ENCODE assay signal across 9 cellular contexts in the genomic region with DNA sequence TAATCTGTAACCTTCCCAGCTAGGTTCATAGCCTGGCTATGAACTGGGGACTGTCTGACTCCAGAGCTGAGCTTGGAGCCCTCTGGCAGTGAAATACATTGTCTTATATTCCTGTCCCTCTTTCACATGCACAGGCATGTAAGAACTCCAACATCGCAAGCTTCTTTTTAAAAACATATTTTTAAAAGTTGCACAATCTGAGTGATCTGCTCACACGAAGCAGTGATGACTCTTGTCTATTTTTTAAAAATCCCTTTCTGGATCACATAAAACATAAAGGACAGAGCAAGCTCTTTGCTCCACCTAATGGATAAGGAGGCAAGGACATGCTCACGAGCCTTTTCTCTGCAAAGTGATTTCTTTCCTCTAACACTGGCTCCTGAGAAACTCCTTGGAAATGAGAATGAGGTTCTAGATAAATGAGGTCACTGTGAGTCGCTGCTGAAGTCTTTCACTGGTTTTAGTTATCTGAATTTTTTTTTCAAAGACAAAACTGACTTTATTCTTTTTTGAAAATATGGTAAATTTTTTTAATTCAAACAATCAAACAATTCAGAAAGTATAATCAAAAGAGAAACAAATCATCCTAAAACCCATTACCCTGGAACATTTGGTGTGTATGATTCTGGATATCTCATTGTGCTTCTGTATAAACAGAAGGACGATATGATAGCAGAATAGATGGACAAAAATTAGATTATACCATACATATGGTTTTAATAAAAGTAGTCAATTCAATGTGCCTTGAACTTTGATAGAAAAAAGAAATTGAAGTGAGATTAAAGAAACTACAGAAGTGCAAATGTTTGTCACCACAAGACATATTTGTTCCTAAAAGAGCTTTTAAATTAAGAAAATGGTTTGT. TPM values are rescaled to one million over a fixed set of nuclear protein-coding genes. Genes with fewer than 3 reads are reported as not detected.
DNase-seq lines count a peak whose midpoint lies in the region; ATAC-seq, FAIRE-seq and TF ChIP-seq lines count a peak whose summit lies in the region.
"Had no signal": no experiment of that assay in that cellular context is flagged by ENCODE, and none has a peak within 500 bp of the region (broad histone marks: within the 10 kb centered on the region; RNA-seq: fewer than 3 reads in every experiment).

No MANE protein-coding gene starts in this region.

- peak; percentile 63 for TF ChIP-seq CTCF in AG09319 (IDR thresholded peaks at IDR 0.05; ENCODE audit: low read depth, low read length)
- TF ChIP-seq CTCF in type B pancreatic cell (conservative IDR thresholded peaks at IDR 0.05): peak; percentile 75
- TF ChIP-seq CTCF in tibial artery (IDR thresholded peaks at IDR 0.05): peak in 1 of 2 experiments; percentile 23

- intact Hi-C loops in left cardiac atrium (cut with DNase I): loop anchor here in 1 of 2 donors (10.0 kb wide), 1 partner anchor 369 kb away; no protein-coding TSS in a partner anchor
- intact Hi-C loops in tibial artery (cut with DNase I; ENCODE audit: low total_unique reads): no loop called here

- H3K27ac ChIP-seq in tibial artery: no peak overlapping the region
- H3K27ac ChIP-seq: upper lobe of left lung had no signal

- H3K27me3 Mint-ChIP-seq in type B pancreatic cell: no peaks in the 10 kb centered on the region

- no peaks in the 10 kb centered on the region for H3K4me1 ChIP-seq in tibial artery
- H3K4me1 ChIP-seq: upper lobe of left lung had no signal

- no peaks in the 10 kb centered on the region for H3K9me3 ChIP-seq in tibial artery
- H3K9me3 ChIP-seq: upper lobe of left lung had no signal

- DNase-seq in AG09319 (ENCODE audit: extremely low read depth, low read depth) (peak; percentile 3), HTR-8/SVneo (ENCODE audit: insufficient read length, low spot score) (peak; percentile 35), SW480 (ENCODE audit: low spot score) (peak; percentile 54), left cardiac atrium (no peak), type B pancreatic cell (ENCODE audit: extremely low spot score, unreplicated experiment) (no peak), H54 (ENCODE audit: insufficient read length, low spot score) (no peak), tibial artery (no peak)
- no peak for DNase-seq in activated CD4-positive, alpha-beta T cell treated with anti-CD3 and anti-CD28 coated beads for 48 hours
- DNase-seq: upper lobe of left lung had no signal

- FAIRE-seq in HTR-8/SVneo (lab: Jason Lieb, UNC): no peak
- no peak for FAIRE-seq in H54 (lab: Jason Lieb, UNC)

- H3K4me3 Mint-ChIP-seq in type B pancreatic cell: no peak overlapping the region

- peaks cover 0 to 9% of the 10 kb centered on the region in 2 donors for H3K27me3 ChIP-seq in tibial artery
- H3K27me3 ChIP-seq: upper lobe of left lung had no signal

- no peak overlapping the region for H3K4me3 ChIP-seq in tibial artery
- H3K4me3 ChIP-seq: upper lobe of left lung had no signal

- peaks cover 8% of the 10 kb centered on the region for H3K4me1 Mint-ChIP-seq in type B pancreatic cell (ENCODE audit: unreplicated experiment)

- peak; percentile 76 for ATAC-seq in left cardiac atrium

- no peak overlapping the region for H3K27ac Mint-ChIP-seq in type B pancreatic cell

- H3K36me3 Mint-ChIP-seq in type B pancreatic cell: no peaks in the 10 kb centered on the region

- H3K9me3 Mint-ChIP-seq in type B pancreatic cell: no peaks in the 10 kb centered on the region

- TF ChIP-seq POLR2A in H54 (IDR thresholded peaks at IDR 0.05; ENCODE audit: low read depth, low read length): no peak

- H3K36me3 ChIP-seq in tibial artery: no peaks in the 10 kb centered on the region
- H3K36me3 ChIP-seq: upper lobe of left lung had no signal

RNA-seq across cellular contexts. Expression of a gene that starts 30.8 kb away (rescaled TPM):
- 1 to 10 TPM; 1.0 to 3.5 TPM for total RNA-seq in left cardiac atrium
- total RNA-seq in type B pancreatic cell (ENCODE audit: low replicate concordance): 0.90 and 1.7 TPM in 2 replicates

Comparison
In these comparisons a context has a peak if more than half of its experiments do, and no peak if none do; other contexts are left out.
1. DNase-seq: peak in AG09319 (single experiment), HTR-8/SVneo (single experiment) and SW480 (single experiment); none in left cardiac atrium (single experiment), type B pancreatic cell (single experiment), H54 (single experiment), activated CD4-positive, alpha-beta T cell treated with anti-CD3 and anti-CD28 coated beads for 48 hours (single experiment) and tibial artery (0 of 2).